In the genomic region with DNA sequence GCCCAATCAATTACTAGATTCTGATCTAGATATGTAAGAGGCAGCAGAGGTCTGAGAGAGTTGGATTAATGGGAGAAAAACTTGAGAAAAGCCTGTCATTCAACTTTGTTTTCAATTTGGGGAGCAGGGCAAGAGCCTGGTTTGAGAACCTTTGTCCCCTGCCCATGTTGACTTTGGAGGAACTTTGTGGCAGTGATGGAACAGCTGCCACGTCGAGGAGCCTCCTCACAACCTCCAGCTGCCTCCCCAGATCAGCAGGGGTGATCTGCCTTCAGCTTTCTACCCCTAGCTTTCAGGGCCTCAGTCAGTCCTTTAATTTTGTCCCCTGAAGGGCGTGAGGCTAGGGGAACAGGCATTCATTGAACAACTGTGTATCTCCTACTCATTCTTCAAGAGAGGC, we compare ENCODE assay signal across 21 cellular contexts. TPM values are rescaled to one million over a fixed set of nuclear protein-coding genes. Genes with fewer than 3 reads are reported as not detected.
DNase-seq lines count a peak whose midpoint lies in the region; ATAC-seq and TF ChIP-seq lines count a peak whose summit lies in the region.
"Had no signal": no experiment of that assay in that cellular context is flagged by ENCODE, and none has a peak within 500 bp of the region (broad histone marks: within the 10 kb centered on the region; RNA-seq: fewer than 3 reads in every experiment).

No MANE protein-coding gene starts in this region.

- H3K27me3 ChIP-seq in ascending aorta = no peaks in the 10 kb centered on the region
- H3K27me3 ChIP-seq: BLaER1 had no signal

- TF ChIP-seq CTCF in ascending aorta (IDR thresholded peaks at IDR 0.05) (no peak), natural killer cell (IDR thresholded peaks at IDR 0.05) (no peak)

- peaks cover 31% of the 10 kb centered on the region for H3K4me1 Mint-ChIP-seq in activated T-cell treated with anti-CD3 and anti-CD28 coated beads, Interleukin-2, amount 50 U/mL, for 72 hours (ENCODE audit: low read depth)
- peaks cover 36 to 37% of the 10 kb centered on the region in 2 donors for H3K4me1 Mint-ChIP-seq in natural killer cell

- H3K4me1 ChIP-seq in ascending aorta = no peaks in the 10 kb centered on the region

- intact Hi-C loops in ascending aorta (cut with DNase I) = no loop called here
- intact Hi-C loops in natural killer cell (cut with micrococcal nuclease) = no loop called here

- no peaks in the 10 kb centered on the region for H3K9me3 ChIP-seq in ascending aorta
- H3K9me3 ChIP-seq: BLaER1 had no signal

- H3K27ac ChIP-seq in epithelial cell of prostate (peak overlapping the region; percentile 27), ascending aorta (no peak overlapping the region)
- H3K27ac ChIP-seq: BLaER1, HL-60 had no signal

- H3K4me3 Mint-ChIP-seq in activated T-cell treated with anti-CD3 and anti-CD28 coated beads, Interleukin-2, amount 50 U/mL, for 72 hours = no peak overlapping the region
- no peak overlapping the region for H3K4me3 Mint-ChIP-seq in natural killer cell
- H3K4me3 Mint-ChIP-seq: CD8-positive, alpha-beta T cell; IgD-negative memory B cell had no signal

- H3K4me3 ChIP-seq in ascending aorta = no peak overlapping the region
- H3K4me3 ChIP-seq: BLaER1, SK-N-MC had no signal

- no peak for ATAC-seq in activated T-cell treated with anti-CD3 and anti-CD28 coated beads, Interleukin-2, amount 50 U/mL, for 72 hours (replicated peaks in 1 of 2)
- ATAC-seq in natural killer cell = no peak
- ATAC-seq: CD8-positive, alpha-beta T cell; Panc1; Right ventricle myocardium inferior had no signal

- no peaks in the 10 kb centered on the region for H3K9me3 Mint-ChIP-seq in activated T-cell treated with anti-CD3 and anti-CD28 coated beads, Interleukin-2, amount 50 U/mL, for 72 hours
- H3K9me3 Mint-ChIP-seq in natural killer cell = no peaks in the 10 kb centered on the region
- H3K9me3 Mint-ChIP-seq: CD8-positive, alpha-beta T cell; IgD-negative memory B cell had no signal

- peak overlapping the region; percentile 29 for H3K27ac Mint-ChIP-seq in activated T-cell treated with anti-CD3 and anti-CD28 coated beads, Interleukin-2, amount 50 U/mL, for 72 hours
- H3K27ac Mint-ChIP-seq in natural killer cell = no peak overlapping the region
- H3K27ac Mint-ChIP-seq: CD8-positive, alpha-beta T cell had no signal

- H3K36me3 Mint-ChIP-seq in activated T-cell treated with anti-CD3 and anti-CD28 coated beads, Interleukin-2, amount 50 U/mL, for 72 hours (ENCODE audit: insufficient read depth in 2 of 2) = peaks cover 7 to 32% of the 10 kb centered on the region in 2 donors
- H3K36me3 Mint-ChIP-seq in natural killer cell = peaks cover 15% of the 10 kb centered on the region

- H3K36me3 ChIP-seq in ascending aorta = peaks cover 15 to 43% of the 10 kb centered on the region in 2 donors

- no peak for DNase-seq in activated T-cell treated with anti-CD3 and anti-CD28 coated beads, Interleukin-2, amount 50 U/mL, for 72 hours
- DNase-seq in activated T-cell treated with anti-CD3 and anti-CD28 coated beads, Interleukin-2, amount 50 U/mL, for 1 hour = no peak
- DNase-seq in epithelial cell of prostate (ENCODE audit: low read depth, low spot score) (no peak), myocyte (ENCODE audit: low read depth) (peak; percentile 71), ascending aorta (ENCODE audit: low spot score in 2 of 2) (no peak), pons (ENCODE audit: low spot score) (no peak), natural killer cell (no peak)
- DNase-seq: CD8-positive, alpha-beta T cell; Kasumi-1; MM.1S; NCI-H1105; NCI-H1694; NCI-H2081 treated with DMSO at 0.1 percent for 48 hours; NCI-H446 treated with DMSO at 0.1 percent for 48 hours; NCI-H69 had no signal

- H3K27me3 Mint-ChIP-seq in activated T-cell treated with anti-CD3 and anti-CD28 coated beads, Interleukin-2, amount 50 U/mL, for 72 hours (ENCODE audit: low read depth) = no peaks in the 10 kb centered on the region
- no peaks in the 10 kb centered on the region for H3K27me3 Mint-ChIP-seq in natural killer cell (ENCODE audit: low read depth in 2 of 2)
- H3K27me3 Mint-ChIP-seq: IgD-negative memory B cell had no signal

RNA-seq across cellular contexts. Expression of gene SKP2, which starts 8.7 kb away (rescaled TPM):
- 10 to 100 TPM; 25.3 to 36.8 TPM for total RNA-seq in activated T-cell treated with anti-CD3 and anti-CD28 coated beads, Interleukin-2, amount 50 U/mL, for 72 hours
- total RNA-seq in myocyte (34.4 and 56.2 TPM in 2 replicates), ascending aorta (14.4 TPM), natural killer cell (10 to 100 TPM; 12.0 to 20.5 (median 15.0) TPM)
- 14.6 TPM for polyA plus RNA-seq in myocyte (2012)

RNA-seq across cellular contexts. Expression of gene LMBRD2, which starts 8.9 kb away (rescaled TPM):
- total RNA-seq in activated T-cell treated with anti-CD3 and anti-CD28 coated beads, Interleukin-2, amount 50 U/mL, for 72 hours = 10 to 100 TPM; 15.8 to 17.6 TPM
- total RNA-seq in myocyte (47.3 and 61.7 TPM in 2 replicates), ascending aorta (24.5 TPM), natural killer cell (1 to 10 TPM; 6.9 to 9.8 (median 9.6) TPM)
- 7.0 TPM for polyA plus RNA-seq in myocyte (2012)
